35 cellular contexts compared by ENCODE assay signal in the genomic region with DNA sequence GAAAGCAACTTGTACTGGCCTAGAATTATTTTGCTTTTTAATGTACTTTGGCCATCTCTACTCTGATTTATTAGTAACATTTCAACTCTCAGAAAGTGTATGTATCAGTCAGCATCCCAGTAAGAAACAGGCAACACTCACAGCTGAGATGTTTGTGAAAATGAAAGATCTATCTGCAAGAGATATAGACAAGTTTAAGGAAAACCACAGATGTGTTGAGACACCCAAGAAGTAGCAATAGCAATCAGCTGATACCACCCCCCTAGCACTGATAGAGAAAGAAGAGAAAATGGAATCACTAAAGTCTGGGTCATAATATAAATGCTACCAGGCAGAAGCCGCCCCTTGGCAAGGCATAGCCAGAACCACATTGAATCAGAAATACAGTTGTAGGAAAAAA.
"Had no signal": no experiment of that assay in that cellular context is flagged by ENCODE, and none has a peak within 500 bp of the region (broad histone marks: within the 10 kb centered on the region; RNA-seq: fewer than 3 reads in every experiment).

No MANE protein-coding gene starts in this region.

- H3K4me3 Mint-ChIP-seq: activated B cell treated with CpG ODN at 0.5 μM for 24 hours; activated CD4-positive, alpha-beta memory T cell treated with anti-CD3 and anti-CD28 coated beads for 36 hours; activated CD4-positive, alpha-beta T cell treated with anti-CD3 and anti-CD28 coated beads, Interleukin-2, amount 10 ng/mL, durations not matched to agents 24 days and 14 days; activated CD8-positive, alpha-beta T cell treated with anti-CD3 and anti-CD28 coated beads for 36 hours; activated naive CD4-positive, alpha-beta T cell treated with anti-CD3 and anti-CD28 coated beads for 36 hours; activated naive CD8-positive, alpha-beta T cell treated with anti-CD3 and anti-CD28 coated beads for 36 hours; activated T-cell treated with anti-CD3 and anti-CD28 coated beads, Interleukin-2, amount 50 U/mL, for 4 hours; activated T-cell treated with anti-CD3 and anti-CD28 coated beads, Interleukin-2, amount 50 U/mL, for 72 hours; activated T-helper 1 cell treated with anti-CD3 and anti-CD28 coated beads, Interleukin-12 subunit alpha, Interleukin-12 subunit beta, Interleukin-2, Interleukin-4 antibody, amounts not matched to agents 30 ng/mL and 10 ng/mL and 1 ng/mL, durations not matched to agents 14 hours and 24 hours and 36 hours; activated T-helper 17 cell treated with anti-CD3 and anti-CD28 coated beads, Interleukin-2, amount 50 U/mL, for 72 hours; T-helper 1 cell treated with Interleukin-12 subunit alpha and Interleukin-12 subunit beta and Interleukin-4 antibody, amounts not matched to agents 30 μg/mL and 1 μg/mL, for 36 hours; T-helper 2 cell treated with Interferon-gamma antibody and Interleukin-4, amounts not matched to agents 5 μg/mL and 100 μg/mL, for 36 hours had no signal

- H3K27ac Mint-ChIP-seq: activated B cell treated with CpG ODN at 0.5 μM for 24 hours; activated CD4-positive, alpha-beta memory T cell treated with anti-CD3 and anti-CD28 coated beads for 36 hours; activated CD4-positive, alpha-beta T cell treated with anti-CD3 and anti-CD28 coated beads, Interleukin-2, amount 10 ng/mL, durations not matched to agents 24 days and 14 days; activated CD8-positive, alpha-beta T cell treated with anti-CD3 and anti-CD28 coated beads for 36 hours; activated naive CD4-positive, alpha-beta T cell treated with anti-CD3 and anti-CD28 coated beads for 36 hours; activated naive CD4-positive, alpha-beta T cell treated with anti-CD3 and anti-CD28 coated beads, Interleukin-2, amount 50 U/mL, for 72 hours; activated naive CD8-positive, alpha-beta T cell treated with anti-CD3 and anti-CD28 coated beads for 36 hours; activated T-cell treated with anti-CD3 and anti-CD28 coated beads, Interleukin-2, amount 50 U/mL, for 72 hours; activated T-helper 1 cell treated with anti-CD3 and anti-CD28 coated beads, Interleukin-12 subunit alpha, Interleukin-12 subunit beta, Interleukin-2, Interleukin-4 antibody, amounts not matched to agents 30 ng/mL and 10 ng/mL and 1 ng/mL, durations not matched to agents 14 hours and 24 hours and 36 hours; activated T-helper 17 cell treated with anti-CD3 and anti-CD28 coated beads, Interleukin-2, amount 50 U/mL, for 72 hours; T-helper 1 cell treated with Interleukin-12 subunit alpha and Interleukin-12 subunit beta and Interleukin-4 antibody, amounts not matched to agents 30 μg/mL and 1 μg/mL, for 36 hours; T-helper 2 cell treated with Interferon-gamma antibody and Interleukin-4, amounts not matched to agents 5 μg/mL and 100 μg/mL, for 36 hours had no signal

- H3K36me3 Mint-ChIP-seq: activated CD4-positive, alpha-beta memory T cell treated with anti-CD3 and anti-CD28 coated beads for 36 hours; activated naive CD4-positive, alpha-beta T cell treated with anti-CD3 and anti-CD28 coated beads, Interleukin-2, amount 50 U/mL, for 72 hours; activated naive CD8-positive, alpha-beta T cell treated with anti-CD3 and anti-CD28 coated beads for 36 hours had no signal

- H3K4me1 Mint-ChIP-seq: activated B cell treated with CpG ODN at 0.5 μM for 24 hours; activated CD4-positive, alpha-beta T cell treated with anti-CD3 and anti-CD28 coated beads, Interleukin-2, amount 10 ng/mL, durations not matched to agents 24 days and 14 days; activated naive CD8-positive, alpha-beta T cell treated with anti-CD3 and anti-CD28 coated beads for 36 hours; activated T-helper 17 cell treated with anti-CD3 and anti-CD28 coated beads, Interleukin-2, amount 50 U/mL, for 72 hours had no signal

- H3K9me3 Mint-ChIP-seq: activated B cell treated with CpG ODN at 0.5 μM for 24 hours; activated CD4-positive, alpha-beta memory T cell treated with anti-CD3 and anti-CD28 coated beads for 36 hours; activated CD4-positive, alpha-beta T cell treated with anti-CD3 and anti-CD28 coated beads, Interleukin-2, amount 10 ng/mL, durations not matched to agents 24 days and 14 days; activated CD8-positive, alpha-beta T cell treated with anti-CD3 and anti-CD28 coated beads for 36 hours; activated naive CD4-positive, alpha-beta T cell treated with anti-CD3 and anti-CD28 coated beads for 36 hours; activated naive CD8-positive, alpha-beta T cell treated with anti-CD3 and anti-CD28 coated beads for 36 hours; activated T-helper 1 cell treated with anti-CD3 and anti-CD28 coated beads, Interleukin-12 subunit alpha, Interleukin-12 subunit beta, Interleukin-2, Interleukin-4 antibody, amounts not matched to agents 30 ng/mL and 10 ng/mL and 1 ng/mL, durations not matched to agents 14 hours and 24 hours and 36 hours; activated T-helper 17 cell treated with anti-CD3 and anti-CD28 coated beads, Interleukin-2, amount 50 U/mL, for 72 hours; T-helper 1 cell treated with Interleukin-12 subunit alpha and Interleukin-12 subunit beta and Interleukin-4 antibody, amounts not matched to agents 30 μg/mL and 1 μg/mL, for 36 hours; T-helper 2 cell treated with Interferon-gamma antibody and Interleukin-4, amounts not matched to agents 5 μg/mL and 100 μg/mL, for 36 hours had no signal

- ATAC-seq: activated CD8-positive, alpha-beta T cell treated with anti-CD3 and anti-CD28 coated beads for 36 hours; activated naive CD4-positive, alpha-beta T cell treated with anti-CD3 and anti-CD28 coated beads, Interleukin-2, amount 50 U/mL, for 72 hours; activated T-cell treated with anti-CD3 and anti-CD28 coated beads, Interleukin-2, amount 50 U/mL, for 4 hours; activated T-cell treated with anti-CD3 and anti-CD28 coated beads, Interleukin-2, amount 50 U/mL, for 72 hours; activated T-helper 17 cell treated with anti-CD3 and anti-CD28 coated beads, Interleukin-2, amount 50 U/mL, for 72 hours; body of pancreas had no signal

- FAIRE-seq: astrocyte, TTC549 had no signal

- DNase-seq: activated B cell treated with CpG ODN at 0.5 μM for 24 hours; activated CD4-positive, alpha-beta memory T cell treated with anti-CD3 and anti-CD28 coated beads for 36 hours; activated CD4-positive, alpha-beta T cell treated with anti-CD3 and anti-CD28 coated beads for 4 hours; activated CD4-positive, alpha-beta T cell treated with anti-CD3 and anti-CD28 coated beads, Interleukin-2, amount 10 ng/mL, durations not matched to agents 24 days and 14 days; activated CD4-positive, alpha-beta T cell treated with anti-CD3 and anti-CD28 coated beads, Interleukin-2, amount 50 U/mL, for 1 hour; activated CD4-positive, alpha-beta T cell treated with anti-CD3 and anti-CD28 coated beads, Interleukin-2, amount 50 U/mL, for 4 hours; activated CD4-positive, CD25-positive, alpha-beta regulatory T cell treated with anti-CD3 and anti-CD28 coated beads, Interleukin-2, amount 50 U/mL, for 72 hours; activated CD8-positive, alpha-beta memory T cell treated with anti-CD3 and anti-CD28 coated beads, Interleukin-2, amount 50 U/mL, for 4 hours; activated CD8-positive, alpha-beta T cell treated with anti-CD3 and anti-CD28 coated beads for 36 hours; activated effector memory CD4-positive, alpha-beta T cell treated with anti-CD3 and anti-CD28 coated beads, Interleukin-2, amount 50 U/mL, for 16 hours; activated gamma-delta T cell treated with Interleukin-2 at 50 U/mL for 16 hours; activated naive CD4-positive, alpha-beta T cell; activated naive CD4-positive, alpha-beta T cell treated with anti-CD3 and anti-CD28 coated beads for 36 hours; activated naive CD4-positive, alpha-beta T cell treated with anti-CD3 and anti-CD28 coated beads, Interleukin-2, amount 50 U/mL, for 16 hours; activated naive CD8-positive, alpha-beta T cell treated with anti-CD3 and anti-CD28 coated beads for 36 hours; activated T-cell treated with anti-CD3 and anti-CD28 coated beads for 4 hours; activated T-cell treated with anti-CD3 and anti-CD28 coated beads, Interleukin-2, amount 50 U/mL, for 1 hour; activated T-cell treated with anti-CD3 and anti-CD28 coated beads, Interleukin-2, amount 50 U/mL, for 4 hours; activated T-cell treated with anti-CD3 and anti-CD28 coated beads, Interleukin-2, amount 50 U/mL, for 72 hours; adrenal gland; amniotic stem cell; aorta; body of pancreas; brain microvascular endothelial cell; central memory CD4-positive, alpha-beta T cell; T-helper 1 cell; T-helper 2 cell; T-helper 9 cell had no signal

- H3K27me3 Mint-ChIP-seq: activated B cell treated with CpG ODN at 0.5 μM for 24 hours; activated CD4-positive, alpha-beta memory T cell treated with anti-CD3 and anti-CD28 coated beads for 36 hours; activated CD4-positive, alpha-beta T cell treated with anti-CD3 and anti-CD28 coated beads, Interleukin-2, amount 10 ng/mL, durations not matched to agents 24 days and 14 days; activated naive CD8-positive, alpha-beta T cell treated with anti-CD3 and anti-CD28 coated beads for 36 hours had no signal
